ENCODE assay signal across 18 cellular contexts in genomic region chr7:95737828-95738505, GRCh38. TPM values are rescaled to one million over a fixed set of nuclear protein-coding genes. Genes with fewer than 3 reads are reported as not detected.
DNase-seq lines count a peak whose midpoint lies in the region; TF ChIP-seq lines count a peak whose summit lies in the region.
"Had no signal": no experiment of that assay in that cellular context is flagged by ENCODE, and none has a peak within 500 bp of the region (broad histone marks: within the 10 kb centered on the region; RNA-seq: fewer than 3 reads in every experiment).

No MANE protein-coding gene starts in this region.

- no peaks in the 10 kb centered on the region for H3K79me1 ChIP-seq in mesenchymal stem cell (replicated peaks; ENCODE audit: low read length, poor library complexity, severe bottlenecking)

- no peak overlapping the region for H3K23ac ChIP-seq in mesenchymal stem cell (ENCODE audit: low read length in 2 of 2)

- TF ChIP-seq CTCF in epithelial cell of esophagus (IDR thresholded peaks at IDR 0.05; ENCODE audit: insufficient read depth, low read depth, low read length, missing control alignments) (no peak), BE2C (IDR thresholded peaks at IDR 0.05; ENCODE audit: low read depth, low read length) (no peak)

- H2AK5ac ChIP-seq in mesenchymal stem cell (ENCODE audit: low read length, severe bottlenecking), result no peak overlapping the region

- DNase-seq in NCI-H748 (lab: John Stamatoyannopoulos, UW; ENCODE audit: unreplicated experiment) (peak; percentile 22), NCI-H748 treated with DMSO at 0.1 percent for 48 hours (lab: John Stamatoyannopoulos, UW) (no peak), NCI-H69 (lab: John Stamatoyannopoulos, UW) (peak; percentile 55), epithelial cell of esophagus (ENCODE audit: low read depth) (peak; percentile 7), NCI-H510A treated with DMSO at 0.1 percent for 48 hours (lab: John Stamatoyannopoulos, UW) (no peak), CD1c-positive myeloid dendritic cell (ENCODE audit: extremely low spot score) (no peak), mesenchymal stem cell (no peak), BE2C (no peak)
- DNase-seq: Calu3, DND-41, GDM1, GM23248, MV-4-11, NCI-H1694, NCI-H526 treated with DMSO at 0.1 percent for 48 hours had no signal

- H2BK5ac ChIP-seq in mesenchymal stem cell (ENCODE audit: low read depth, low read length, poor library complexity, severe bottlenecking), result no peak overlapping the region

- H3K9me3 ChIP-seq in mesenchymal stem cell (ENCODE audit: control insufficient read depth, low read length), result no peaks in the 10 kb centered on the region
- no peaks in the 10 kb centered on the region for H3K9me3 ChIP-seq in BE2C
- H3K9me3 ChIP-seq: SJSA1 had no signal

- peaks cover 0 to 13% of the 10 kb centered on the region in 2 experiments for H3K27me3 ChIP-seq in mesenchymal stem cell (ENCODE audit: control insufficient read depth in 1 of 2, insufficient read depth in 1 of 2, low read length in 2 of 2)
- H3K27me3 ChIP-seq in BE2C, result no peaks in the 10 kb centered on the region
- H3K27me3 ChIP-seq: SJSA1 had no signal

- H3K36me3 ChIP-seq in mesenchymal stem cell (ENCODE audit: control insufficient read depth in 1 of 2, insufficient read depth in 2 of 2, low read depth in 1 of 2, low read length in 2 of 2), result no peaks in the 10 kb centered on the region
- no peaks in the 10 kb centered on the region for H3K36me3 ChIP-seq in BE2C
- H3K36me3 ChIP-seq: SJSA1 had no signal

- no peak overlapping the region for H4K91ac ChIP-seq in mesenchymal stem cell (ENCODE audit: low read length)

- H2BK15ac ChIP-seq in mesenchymal stem cell (ENCODE audit: low read depth, poor library complexity, severe bottlenecking), result no peak overlapping the region

- no peak overlapping the region for H3K27ac ChIP-seq in mesenchymal stem cell (ENCODE audit: low read length, poor library complexity, severe bottlenecking)
- H3K27ac ChIP-seq: GM23248, SJSA1 had no signal

- WGBS in mesenchymal stem cell, result 85% methylated on average over 3 of the region's 3 CpGs

- H3K4me2 ChIP-seq in mesenchymal stem cell (ENCODE audit: low read length, poor library complexity, severe bottlenecking), result no peak overlapping the region

- H2BK120ac ChIP-seq in mesenchymal stem cell (ENCODE audit: low read depth, low read length), result no peak overlapping the region

- H2AFZ ChIP-seq in mesenchymal stem cell (ENCODE audit: low read depth, low read length), result no peak overlapping the region
- H2AFZ ChIP-seq: GM23248 had no signal

- H3K4me3 ChIP-seq in epithelial cell of esophagus (ENCODE audit: low read length) (no peak overlapping the region), mesenchymal stem cell (ENCODE audit: insufficient read depth in 1 of 2, low read depth in 1 of 2, low read length in 2 of 2) (no peak overlapping the region), BE2C (ENCODE audit: low read depth, low read length) (no peak overlapping the region)
- H3K4me3 ChIP-seq: GM23248, SJSA1 had no signal

- no peak overlapping the region for H4K8ac ChIP-seq in mesenchymal stem cell (ENCODE audit: low read length)

- H3K4ac ChIP-seq in mesenchymal stem cell (ENCODE audit: low read depth in 1 of 2, low read length in 2 of 2), result no peak overlapping the region

- H2BK12ac ChIP-seq in mesenchymal stem cell (ENCODE audit: low read length in 2 of 2), result no peak overlapping the region

- H3K9ac ChIP-seq in mesenchymal stem cell (ENCODE audit: low read length), result no peak overlapping the region
- H3K9ac ChIP-seq: GM23248 had no signal

- H3K4me1 ChIP-seq in mesenchymal stem cell (ENCODE audit: control insufficient read depth, insufficient read depth, low read depth, low read length) (no peaks in the 10 kb centered on the region), BE2C (no peaks in the 10 kb centered on the region; the same call in 1 of the 2 replicates)
- H3K4me1 ChIP-seq: SJSA1 had no signal

- no peak overlapping the region for H3K14ac ChIP-seq in mesenchymal stem cell (ENCODE audit: low read length in 2 of 2)

- no peak overlapping the region for H3K18ac ChIP-seq in mesenchymal stem cell (ENCODE audit: low read depth in 1 of 2, low read length in 2 of 2)

RNA-seq across cellular contexts. Expression of gene DYNC1I1, which starts 34.4 kb away (rescaled TPM):
- 0.87 TPM for polyA plus RNA-seq in mesenchymal stem cell (2013, experiment 1 of 2)
- polyA plus RNA-seq in mesenchymal stem cell (2013, experiment 2 of 2), result 1.2 TPM
- polyA plus RNA-seq in BE2C (2012; ENCODE audit: insufficient read depth, insufficient read length, low read depth), result 14.2 TPM
- polyA plus RNA-seq: CD14-positive monocyte, IgD-negative memory B cell had no signal

Comparison
In these comparisons a context has a peak if more than half of its experiments do, and no peak if none do; other contexts are left out.
1. DNase-seq: peak in NCI-H748 (single experiment), NCI-H69 (single experiment) and epithelial cell of esophagus (single experiment); none in NCI-H748 treated with DMSO at 0.1 percent for 48 hours (single experiment), NCI-H510A treated with DMSO at 0.1 percent for 48 hours (single experiment), CD1c-positive myeloid dendritic cell (single experiment), mesenchymal stem cell (single experiment) and BE2C (single experiment).